18 cellular contexts compared by ENCODE assay signal in the genomic region with DNA sequence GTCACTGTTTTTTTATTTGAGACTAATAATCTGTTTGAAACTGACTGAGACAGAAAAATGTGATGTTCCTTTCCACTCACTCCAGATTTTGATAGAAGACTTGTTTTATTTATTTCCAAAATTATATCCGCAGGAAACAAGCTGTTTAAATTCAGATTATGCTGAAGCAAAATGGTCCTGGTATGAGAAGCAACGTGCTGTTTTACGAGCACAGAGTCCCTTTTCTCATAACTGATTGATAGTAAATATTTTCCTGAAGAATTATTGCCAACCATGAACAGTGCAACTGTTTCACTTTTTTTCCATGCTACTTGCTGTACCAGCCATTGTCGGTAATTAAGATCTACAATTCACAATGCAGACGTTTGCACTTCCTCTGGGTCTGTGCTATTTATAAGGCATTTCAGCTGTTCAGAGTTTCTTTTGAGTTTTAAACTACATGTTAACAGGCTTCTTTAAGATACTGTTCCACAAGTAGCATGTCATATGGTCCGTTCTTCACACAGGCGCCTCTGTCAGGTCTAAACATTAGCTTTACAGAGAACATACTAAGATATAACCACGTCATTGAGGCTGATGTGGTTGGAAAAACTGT.
DNase-seq lines count a peak whose midpoint lies in the region; ATAC-seq, FAIRE-seq and TF ChIP-seq lines count a peak whose summit lies in the region.
"Had no signal": no experiment of that assay in that cellular context is flagged by ENCODE, and none has a peak within 500 bp of the region (broad histone marks: within the 10 kb centered on the region; RNA-seq: fewer than 3 reads in every experiment).

No MANE protein-coding gene starts in this region.

- TF ChIP-seq CTCF in A549 (IDR thresholded peaks at IDR 0.05) (no peak), D721Med (IDR thresholded peaks at IDR 0.05; ENCODE audit: insufficient read depth, missing control alignments) (no peak), WERI-Rb-1 (IDR thresholded peaks at IDR 0.05; ENCODE audit: low read depth, low read length) (no peak)

- no peak for DNase-seq in A549 (ENCODE audit: low read depth in 1 of 2, low spot score in 1 of 2)
- no peak for DNase-seq in D721Med (ENCODE audit: insufficient read length, low spot score)
- no peak for DNase-seq in WERI-Rb-1
- DNase-seq in inferior parietal cortex (ENCODE audit: extremely low spot score) = peak; percentile 47
- no peak for DNase-seq in NCI-H146 treated with DMSO at 0.1 percent for 48 hours (lab: John Stamatoyannopoulos, UW; ENCODE audit: unreplicated experiment)
- no peak for DNase-seq in activated naive CD8-positive, alpha-beta T cell treated with anti-CD3 and anti-CD28 coated beads for 36 hours
- no peak for DNase-seq in HUDEP-2 (lab: John Stamatoyannopoulos, UW; ENCODE audit: unreplicated experiment in 76 of 76)
- DNase-seq: ACHN; CD4-positive, alpha-beta memory T cell; DMS53; Karpas-422; NCI-H2081 treated with DMSO at 0.1 percent for 48 hours; NCI-H774; PC-9; RPMI8226; SHP77; SW 1271 had no signal

- no peaks in the 10 kb centered on the region for H3K4me1 ChIP-seq in A549
- H3K4me1 ChIP-seq: BLaER1 treated with 17β-estradiol and CSF1 and Interleukin-3, amounts not matched to agents 10 nM and 100 nM had no signal

- H3K4me3 Mint-ChIP-seq in activated naive CD8-positive, alpha-beta T cell treated with anti-CD3 and anti-CD28 coated beads for 36 hours = no peak overlapping the region
- H3K4me3 Mint-ChIP-seq: CD4-positive, alpha-beta memory T cell had no signal

- no peaks in the 10 kb centered on the region for H3K27me3 ChIP-seq in WERI-Rb-1 (ENCODE audit: insufficient read depth, low read depth, severe bottlenecking)
- H3K27me3 ChIP-seq: BLaER1 treated with 17β-estradiol and CSF1 and Interleukin-3, amounts not matched to agents 10 nM and 100 nM had no signal

- TF ChIP-seq POLR2A in A549 (IDR thresholded peaks at IDR 0.05; ENCODE audit: low read length) = no peak

- H3K9me3 ChIP-seq in A549 (no peaks in the 10 kb centered on the region), WERI-Rb-1 (ENCODE audit: severe bottlenecking) (no peaks in the 10 kb centered on the region)
- H3K9me3 ChIP-seq: BLaER1 treated with 17β-estradiol and CSF1 and Interleukin-3, amounts not matched to agents 10 nM and 100 nM had no signal

- no peak for ATAC-seq in A549

- WGBS in A549 (ENCODE audit: missing lambda C conversion rate) = 86% methylated on average over 8 of the region's 8 CpGs

- H3K27ac ChIP-seq in A549 (no peak overlapping the region), WERI-Rb-1 (peak overlapping the region; percentile 77)
- H3K27ac ChIP-seq: BLaER1 treated with 17β-estradiol and CSF1 and Interleukin-3, amounts not matched to agents 10 nM and 100 nM; PC-9 had no signal

- POLR2A ChIA-PET in A549 (lab: Yijun Ruan, JAX) = no interaction called here

- no peak overlapping the region for H3K4me2 ChIP-seq in A549
- H3K4me2 ChIP-seq: BLaER1 treated with 17β-estradiol and CSF1 and Interleukin-3, amounts not matched to agents 10 nM and 100 nM; PC-9 had no signal

- H3K27me3 Mint-ChIP-seq in activated naive CD8-positive, alpha-beta T cell treated with anti-CD3 and anti-CD28 coated beads for 36 hours = no peaks in the 10 kb centered on the region
- H3K27me3 Mint-ChIP-seq: CD4-positive, alpha-beta memory T cell had no signal

- H3K4me3 ChIP-seq in A549 = no peak overlapping the region
- no peak overlapping the region; the same call in 1 of the 2 replicates for H3K4me3 ChIP-seq in WERI-Rb-1 (ENCODE audit: low read depth, low read length)
- H3K4me3 ChIP-seq: BLaER1 treated with 17β-estradiol and CSF1 and Interleukin-3, amounts not matched to agents 10 nM and 100 nM; PC-9 had no signal

- TF ChIP-seq RAD21 in A549 (conservative IDR thresholded peaks at IDR 0.05 in 1 of 2, IDR thresholded peaks at IDR 0.05 in 1 of 2) = no peak

- H3K36me3 Mint-ChIP-seq in activated naive CD8-positive, alpha-beta T cell treated with anti-CD3 and anti-CD28 coated beads for 36 hours = peaks cover 15% of the 10 kb centered on the region

- H3K27ac Mint-ChIP-seq in activated naive CD8-positive, alpha-beta T cell treated with anti-CD3 and anti-CD28 coated beads for 36 hours = no peak overlapping the region
- H3K27ac Mint-ChIP-seq: CD4-positive, alpha-beta memory T cell had no signal

- peak; percentile 13 for FAIRE-seq in A549 (lab: Jason Lieb, UNC)
- peak; percentile 84 for FAIRE-seq in D721Med (lab: Jason Lieb, UNC)

- CTCF ChIA-PET in A549 (lab: Yijun Ruan, JAX) = interaction anchor here (1.2 to 3.4 kb wide), 3 partner anchors 12 to 270 kb away, joined by 4 to 16 read pairs (median 9); no protein-coding TSS in a partner anchor

- H3K4me1 Mint-ChIP-seq in activated naive CD8-positive, alpha-beta T cell treated with anti-CD3 and anti-CD28 coated beads for 36 hours = no peaks in the 10 kb centered on the region

- H3K9me3 Mint-ChIP-seq in activated naive CD8-positive, alpha-beta T cell treated with anti-CD3 and anti-CD28 coated beads for 36 hours = no peaks in the 10 kb centered on the region

- H3K36me3 ChIP-seq in WERI-Rb-1 = peaks cover 14% of the 10 kb centered on the region

- no peak for TF ChIP-seq EP300 in A549 (IDR thresholded peaks at IDR 0.05)

TF ChIP-seq in A549, 52 proteins besides CTCF, POLR2A, EP300 and RAD21:
- no peak for TF ChIP-seq CBX8 (IDR thresholded peaks at IDR 0.05)
- no peak for TF ChIP-seq TP53 (CRISPR knock-in tag; IDR thresholded peaks at IDR 0.05)
- no peak for TF ChIP-seq NR3C1 (IDR thresholded peaks at IDR 0.05)
- no peak for TF ChIP-seq EHF (CRISPR knock-in tag; IDR thresholded peaks at IDR 0.05)
- TF ChIP-seq RARB (CRISPR knock-in tag; IDR thresholded peaks at IDR 0.05) = no peak
- TF ChIP-seq BHLHE40 (IDR thresholded peaks at IDR 0.05; ENCODE audit: low read depth, low read length) = no peak
- no peak for TF ChIP-seq MAZ (IDR thresholded peaks at IDR 0.05; ENCODE audit: borderline replicate concordance, low read depth, low read length)
- no peak for TF ChIP-seq TFCP2L1 (CRISPR knock-in tag; IDR thresholded peaks at IDR 0.05)
- no peak for TF ChIP-seq HEYL (CRISPR knock-in tag; IDR thresholded peaks at IDR 0.05)
- no peak for TF ChIP-seq CHD4 (IDR thresholded peaks at IDR 0.05; ENCODE audit: borderline replicate concordance)
- TF ChIP-seq POLR2AphosphoS2 (conservative IDR thresholded peaks at IDR 0.05; ENCODE audit: low read length) = no peak
- no peak for TF ChIP-seq MYC (IDR thresholded peaks at IDR 0.05; ENCODE audit: borderline replicate concordance, low read length)
- TF ChIP-seq, protein P1, sequence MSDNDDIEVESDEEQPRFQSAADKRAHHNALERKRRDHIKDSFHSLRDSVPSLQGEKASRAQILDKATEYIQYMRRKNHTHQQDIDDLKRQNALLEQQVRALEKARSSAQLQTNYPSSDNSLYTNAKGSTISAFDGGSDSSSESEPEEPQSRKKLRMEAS (IDR thresholded peaks at IDR 0.05) = no peak
